ENCODE assay signal across 1 cellular context in the genomic region with DNA sequence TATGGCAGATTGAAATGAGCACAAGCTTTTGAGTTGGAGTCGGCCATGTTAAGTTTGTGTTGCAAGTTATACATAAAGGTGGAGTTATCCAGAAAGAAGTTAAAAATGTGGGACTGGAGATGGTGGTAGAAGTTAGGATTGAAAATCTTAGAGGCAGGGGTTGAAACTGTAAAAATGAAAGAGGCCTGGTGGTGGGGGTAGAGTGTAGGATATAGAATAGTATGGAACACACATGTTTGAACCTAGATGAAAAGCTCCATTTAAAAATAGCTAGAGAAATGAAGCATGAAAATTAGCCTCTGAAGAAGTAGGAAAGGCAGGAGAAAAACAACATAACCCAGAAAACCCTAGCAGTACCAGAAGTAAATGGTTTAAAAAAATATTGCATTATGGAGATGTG.
TF ChIP-seq lines count a peak whose summit lies in the region.

No MANE protein-coding gene starts in this region.

TF ChIP-seq in GM23338, 12 proteins besides CTCF, POLR2A, EP300 and RAD21 (continued from another document):
- TF ChIP-seq, protein P1, sequence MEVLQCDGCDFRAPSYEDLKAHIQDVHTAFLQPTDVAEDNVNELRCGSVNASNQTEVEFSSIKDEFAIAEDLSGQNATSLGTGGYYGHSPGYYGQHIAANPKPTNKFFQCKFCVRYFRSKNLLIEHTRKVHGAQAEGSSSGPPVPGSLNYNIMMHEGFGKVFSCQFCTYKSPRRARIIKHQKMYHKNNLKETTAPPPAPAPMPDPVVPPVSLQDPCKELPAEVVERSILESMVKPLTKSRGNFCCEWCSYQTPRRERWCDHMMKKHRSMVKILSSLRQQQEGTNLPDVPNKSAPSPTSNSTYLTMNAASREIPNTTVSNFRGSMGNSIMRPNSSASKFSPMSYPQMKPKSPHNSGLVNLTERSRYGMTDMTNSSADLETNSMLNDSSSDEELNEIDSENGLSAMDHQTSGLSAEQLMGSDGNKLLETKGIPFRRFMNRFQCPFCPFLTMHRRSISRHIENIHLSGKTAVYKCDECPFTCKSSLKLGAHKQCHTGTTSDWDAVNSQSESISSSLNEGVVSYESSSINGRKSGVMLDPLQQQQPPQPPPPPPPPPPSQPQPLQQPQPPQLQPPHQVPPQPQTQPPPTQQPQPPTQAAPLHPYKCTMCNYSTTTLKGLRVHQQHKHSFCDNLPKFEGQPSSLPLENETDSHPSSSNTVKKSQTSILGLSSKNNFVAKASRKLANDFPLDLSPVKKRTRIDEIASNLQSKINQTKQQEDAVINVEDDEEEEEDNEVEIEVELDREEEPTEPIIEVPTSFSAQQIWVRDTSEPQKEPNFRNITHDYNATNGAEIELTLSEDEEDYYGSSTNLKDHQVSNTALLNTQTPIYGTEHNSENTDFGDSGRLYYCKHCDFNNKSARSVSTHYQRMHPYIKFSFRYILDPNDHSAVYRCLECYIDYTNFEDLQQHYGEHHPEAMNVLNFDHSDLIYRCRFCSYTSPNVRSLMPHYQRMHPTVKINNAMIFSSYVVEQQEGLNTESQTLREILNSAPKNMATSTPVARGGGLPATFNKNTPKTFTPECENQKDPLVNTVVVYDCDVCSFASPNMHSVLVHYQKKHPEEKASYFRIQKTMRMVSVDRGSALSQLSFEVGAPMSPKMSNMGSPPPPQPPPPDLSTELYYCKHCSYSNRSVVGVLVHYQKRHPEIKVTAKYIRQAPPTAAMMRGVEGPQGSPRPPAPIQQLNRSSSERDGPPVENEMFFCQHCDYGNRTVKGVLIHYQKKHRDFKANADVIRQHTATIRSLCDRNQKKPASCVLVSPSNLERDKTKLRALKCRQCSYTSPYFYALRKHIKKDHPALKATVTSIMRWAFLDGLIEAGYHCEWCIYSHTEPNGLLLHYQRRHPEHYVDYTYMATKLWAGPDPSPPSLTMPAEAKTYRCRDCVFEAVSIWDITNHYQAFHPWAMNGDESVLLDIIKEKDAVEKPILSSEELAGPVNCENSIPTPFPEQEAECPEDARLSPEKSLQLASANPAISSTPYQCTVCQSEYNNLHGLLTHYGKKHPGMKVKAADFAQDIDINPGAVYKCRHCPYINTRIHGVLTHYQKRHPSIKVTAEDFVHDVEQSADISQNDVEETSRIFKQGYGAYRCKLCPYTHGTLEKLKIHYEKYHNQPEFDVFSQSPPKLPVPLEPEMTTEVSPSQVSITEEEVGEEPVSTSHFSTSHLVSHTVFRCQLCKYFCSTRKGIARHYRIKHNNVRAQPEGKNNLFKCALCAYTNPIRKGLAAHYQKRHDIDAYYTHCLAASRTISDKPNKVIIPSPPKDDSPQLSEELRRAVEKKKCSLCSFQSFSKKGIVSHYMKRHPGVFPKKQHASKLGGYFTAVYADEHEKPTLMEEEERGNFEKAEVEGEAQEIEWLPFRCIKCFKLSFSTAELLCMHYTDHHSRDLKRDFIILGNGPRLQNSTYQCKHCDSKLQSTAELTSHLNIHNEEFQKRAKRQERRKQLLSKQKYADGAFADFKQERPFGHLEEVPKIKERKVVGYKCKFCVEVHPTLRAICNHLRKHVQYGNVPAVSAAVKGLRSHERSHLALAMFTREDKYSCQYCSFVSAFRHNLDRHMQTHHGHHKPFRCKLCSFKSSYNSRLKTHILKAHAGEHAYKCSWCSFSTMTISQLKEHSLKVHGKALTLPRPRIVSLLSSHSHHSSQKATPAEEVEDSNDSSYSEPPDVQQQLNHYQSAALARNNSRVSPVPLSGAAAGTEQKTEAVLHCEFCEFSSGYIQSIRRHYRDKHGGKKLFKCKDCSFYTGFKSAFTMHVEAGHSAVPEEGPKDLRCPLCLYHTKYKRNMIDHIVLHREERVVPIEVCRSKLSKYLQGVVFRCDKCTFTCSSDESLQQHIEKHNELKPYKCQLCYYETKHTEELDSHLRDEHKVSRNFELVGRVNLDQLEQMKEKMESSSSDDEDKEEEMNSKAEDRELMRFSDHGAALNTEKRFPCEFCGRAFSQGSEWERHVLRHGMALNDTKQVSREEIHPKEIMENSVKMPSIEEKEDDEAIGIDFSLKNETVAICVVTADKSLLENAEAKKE (CRISPR knock-in tag; IDR thresholded peaks at IDR 0.05) = no peak
- no peak for TF ChIP-seq STAT1 (IDR thresholded peaks at IDR 0.05; ENCODE audit: unreplicated experiment)
